Comparison of ENCODE assay signal across 9 cellular contexts in the genomic region with DNA sequence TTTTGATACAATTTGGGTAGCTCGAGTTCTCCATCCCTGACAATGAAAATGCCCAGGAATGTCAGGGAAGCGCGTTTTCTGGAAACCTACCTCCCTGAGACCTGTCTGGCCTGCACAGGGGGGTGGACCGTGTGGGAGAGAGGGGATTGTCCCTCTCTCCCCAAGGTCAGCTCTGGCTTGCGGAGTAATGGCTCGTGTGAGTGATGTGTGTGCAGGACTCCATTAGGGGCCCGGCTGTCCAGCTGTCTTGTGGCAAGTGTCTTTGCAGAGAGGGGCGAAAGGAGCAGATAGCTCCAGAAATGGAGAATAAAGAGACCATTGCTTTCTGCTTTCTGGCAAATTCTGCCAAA.
DNase-seq lines count a peak whose midpoint lies in the region; ATAC-seq and TF ChIP-seq lines count a peak whose summit lies in the region.
"Had no signal": no experiment of that assay in that cellular context is flagged by ENCODE, and none has a peak within 500 bp of the region (broad histone marks: within the 10 kb centered on the region; RNA-seq: fewer than 3 reads in every experiment).

No MANE protein-coding gene starts in this region.

- BruUV-seq in Calu3 (replicated peaks; lab: Mats Ljungman, UMichigan) (no TSS peak), PC-3 (replicated peaks; lab: Mats Ljungman, UMichigan) (no TSS peak)

- H3K27ac Mint-ChIP-seq in Calu3 (ENCODE audit: unreplicated experiment), result peak overlapping the region; percentile 90
- H3K27ac Mint-ChIP-seq in effector memory CD8-positive, alpha-beta T cell, result peak overlapping the region; percentile 92 to 94

- no peak overlapping the region for H2AFZ ChIP-seq in PC-3 (ENCODE audit: low read length)

- no peak for TF ChIP-seq POLR2A in gastrocnemius medialis (IDR thresholded peaks at IDR 0.05)

- H3K27me3 ChIP-seq in PC-3 (ENCODE audit: low read length) (no peaks in the 10 kb centered on the region), gastrocnemius medialis (no peaks in the 10 kb centered on the region)

- in situ Hi-C loops in gastrocnemius medialis (cut with MboI; ENCODE audit: low sequenced_read_pairs in 4 of 4), result no loop called here

- H3K4me1 ChIP-seq in PC-3 (ENCODE audit: insufficient read depth, low read length) (peaks cover 52% of the 10 kb centered on the region), gastrocnemius medialis (peaks cover 14 to 23% of the 10 kb centered on the region in 2 donors)

- H4K20me1 ChIP-seq in PC-3 (ENCODE audit: low read length), result no peaks in the 10 kb centered on the region

- peaks cover 57% of the 10 kb centered on the region for H3K4me1 Mint-ChIP-seq in Calu3 (ENCODE audit: low read depth, unreplicated experiment)
- H3K4me1 Mint-ChIP-seq in effector memory CD8-positive, alpha-beta T cell (ENCODE audit: low read depth in 2 of 2), result peaks cover 53 to 71% of the 10 kb centered on the region in 2 donors

- no peaks in the 10 kb centered on the region for H3K9me3 Mint-ChIP-seq in Calu3 (ENCODE audit: low read depth, unreplicated experiment)
- no peaks in the 10 kb centered on the region for H3K9me3 Mint-ChIP-seq in effector memory CD8-positive, alpha-beta T cell

- H3K9ac ChIP-seq in PC-3 (ENCODE audit: low read length), result peak overlapping the region; percentile 9; the same call in 1 of the 2 replicates

- peak overlapping the region; percentile 48 for H3K4me3 Mint-ChIP-seq in Calu3 (ENCODE audit: low read depth, unreplicated experiment)
- peak overlapping the region; percentile 61 to 62 for H3K4me3 Mint-ChIP-seq in effector memory CD8-positive, alpha-beta T cell

- no peaks in the 10 kb centered on the region for H3K36me3 ChIP-seq in PC-3 (ENCODE audit: low read depth, low read length)
- H3K36me3 ChIP-seq in gastrocnemius medialis, result no peaks in the 10 kb centered on the region

- H3K4me3 ChIP-seq in PC-3 (ENCODE audit: low read length) (peak overlapping the region; percentile 49; the same call in 1 of the 2 replicates), gastrocnemius medialis (no peak overlapping the region)

- peak overlapping the region; percentile 83 for H3K4me2 ChIP-seq in PC-3 (ENCODE audit: low read length)

- H3K27ac ChIP-seq in PC-3 (ENCODE audit: low read length), result peak overlapping the region; percentile 77
- H3K27ac ChIP-seq in gastrocnemius medialis, result peak overlapping the region; percentile 54 to 68 (median 54)

- H3K79me2 ChIP-seq in PC-3 (ENCODE audit: low read length), result peaks cover 10% of the 10 kb centered on the region

- H3F3A ChIP-seq in PC-3 (ENCODE audit: low read length, unreplicated experiment), result no peaks in the 10 kb centered on the region

- no peaks in the 10 kb centered on the region for H3K9me3 ChIP-seq in PC-3 (ENCODE audit: low read length)
- no peaks in the 10 kb centered on the region for H3K9me3 ChIP-seq in gastrocnemius medialis

- DNase-seq in Calu3, result no peak
- DNase-seq in PC-3, result no peak
- DNase-seq in effector memory CD8-positive, alpha-beta T cell, result no peak
- no peak for DNase-seq in gastrocnemius medialis
- DNase-seq in central memory CD4-positive, alpha-beta T cell, result no peak
- DNase-seq in NCI-H1092 treated with DMSO at 0.1 percent for 48 hours (lab: John Stamatoyannopoulos, UW), result no peak
- DNase-seq in anterior cingulate cortex (lab: John Stamatoyannopoulos, UW), result no peak
- no peak for DNase-seq in GM20000 (ENCODE audit: low spot score)
- DNase-seq: NCI-H2029 treated with DMSO at 0.1 percent for 48 hours had no signal

- H3K27me3 Mint-ChIP-seq in Calu3 (ENCODE audit: unreplicated experiment), result peaks cover 15% of the 10 kb centered on the region
- no peaks in the 10 kb centered on the region for H3K27me3 Mint-ChIP-seq in effector memory CD8-positive, alpha-beta T cell

- POLR2A ChIA-PET in PC-3 (lab: Charles Lee; ENCODE audit: unreplicated experiment), result no interaction called here

- H3K36me3 Mint-ChIP-seq in Calu3 (ENCODE audit: insufficient read depth, unreplicated experiment), result peaks cover 13% of the 10 kb centered on the region
- peaks cover 10% of the 10 kb centered on the region for H3K36me3 Mint-ChIP-seq in effector memory CD8-positive, alpha-beta T cell (ENCODE audit: insufficient read depth)

- intact Hi-C loops in Calu3 (cut with micrococcal nuclease; ENCODE audit: unreplicated experiment) (loop anchor here (5.0 to 10.0 kb wide), 3 partner anchors 283 to 430 kb away; partner anchors contain the start of gene SLC41A2), PC-3 (cut with micrococcal nuclease) (loop anchor here (5.0 to 10.0 kb wide), 3 partner anchors 93 to 300 kb away; partner anchors contain the start of gene CHST11), gastrocnemius medialis (cut with DNase I; ENCODE audit: low total_unique reads) (loop anchor here (2.0 kb wide), 1 partner anchor 15 kb away; no protein-coding TSS in a partner anchor)

- TF ChIP-seq CTCF in Calu3 (IDR thresholded peaks at IDR 0.05; ENCODE audit: unreplicated experiment), result no peak
- TF ChIP-seq CTCF in PC-3 (conservative IDR thresholded peaks at IDR 0.05; ENCODE audit: low read depth, low read length), result no peak
- TF ChIP-seq CTCF in gastrocnemius medialis (IDR thresholded peaks at IDR 0.05 in 4 of 5, conservative IDR thresholded peaks at IDR 0.05 in 1 of 5), result no peak
- TF ChIP-seq CTCF in GM20000 (IDR thresholded peaks at IDR 0.05; ENCODE audit: extremely low read depth, missing control alignments), result no peak

- ATAC-seq in PC-3, result peak; percentile 6; the same call in 1 of the 2 replicates
- no peak for ATAC-seq in effector memory CD8-positive, alpha-beta T cell (replicated peaks)
- peak in 1 of 2 donors; percentile 1 for ATAC-seq in gastrocnemius medialis

- no peaks in the 10 kb centered on the region for H3K9me2 ChIP-seq in PC-3 (replicated peaks; ENCODE audit: low read length)

- CTCF ChIA-PET in Calu3 (lab: Charles Lee) (interaction anchor here (0.9 kb wide), 1 partner anchor 290 kb away, joined by 3 read pairs; no protein-coding TSS in a partner anchor), PC-3 (lab: Charles Lee) (interaction anchor here (0.6 to 1.0 kb wide), 2 partner anchors 176 to 290 kb away, joined by 3 to 4 read pairs; no protein-coding TSS in a partner anchor)
